Comparison of ENCODE assay signal across 8 cellular contexts in genomic region chr15:90201944-90202375, GRCh38.
DNase-seq lines count a peak whose midpoint lies in the region; FAIRE-seq and TF ChIP-seq lines count a peak whose summit lies in the region.

No MANE protein-coding gene starts in this region.

- peaks cover 16 to 25% of the 10 kb centered on the region in 2 donors for H3K4me1 ChIP-seq in mucosa of rectum (ENCODE audit: control insufficient read depth in 2 of 2, insufficient read depth in 2 of 2, low read length in 2 of 2)

- H3K27ac ChIP-seq in C4-2B = peak overlapping the region; percentile 83
- peak overlapping the region; percentile 82 for H3K27ac ChIP-seq in caudate nucleus (ENCODE audit: low read depth, low read length)
- peak overlapping the region; percentile 81 to 83 for H3K27ac ChIP-seq in mucosa of rectum (ENCODE audit: low read depth in 2 of 2, low read length in 2 of 2)

- H3K9ac ChIP-seq in mucosa of rectum (ENCODE audit: low read depth in 1 of 2, low read length in 2 of 2) = peak overlapping the region; percentile 72 to 89

- H3K4me3 ChIP-seq in mucosa of rectum (ENCODE audit: low read length in 2 of 2) = peak overlapping the region; percentile 75 to 78

- peaks cover 10 to 22% of the 10 kb centered on the region in 2 donors for H3K36me3 ChIP-seq in mucosa of rectum (ENCODE audit: control insufficient read depth in 2 of 2, insufficient read depth in 2 of 2, low read length in 2 of 2)

- TF ChIP-seq CTCF in C4-2B (conservative IDR thresholded peaks at IDR 0.05) = no peak

- no peaks in the 10 kb centered on the region for H3K27me3 ChIP-seq in mucosa of rectum (ENCODE audit: control insufficient read depth in 2 of 2, insufficient read depth in 2 of 2, low read length in 2 of 2)

- no peaks in the 10 kb centered on the region for H3K9me3 ChIP-seq in mucosa of rectum (ENCODE audit: control insufficient read depth in 2 of 2, low read length in 2 of 2)

- DNase-seq in HuH-7.5 (ENCODE audit: low spot score) (peak; percentile 65), caudate nucleus (lab: John Stamatoyannopoulos, UW) (peak in 1 of 61 donors; percentile 45), NCI-H69 (lab: John Stamatoyannopoulos, UW) (no peak), NCI-H2196 (lab: John Stamatoyannopoulos, UW; ENCODE audit: unreplicated experiment) (no peak), RCC 7860 (ENCODE audit: low spot score) (no peak)
- DNase-seq in stimulated activated naive CD4-positive, alpha-beta T cell (lab: John Stamatoyannopoulos, UW) = no peak

- FAIRE-seq in RCC 7860 (lab: Jason Lieb, UNC) = no peak
